ENCODE assay signal across 6 cellular contexts in genomic region chr11:131386408-131386807, GRCh38. TPM values are rescaled to one million over a fixed set of nuclear protein-coding genes. Genes with fewer than 3 reads are reported as not detected.
"Had no signal": no experiment of that assay in that cellular context is flagged by ENCODE, and none has a peak within 500 bp of the region (broad histone marks: within the 10 kb centered on the region; RNA-seq: fewer than 3 reads in every experiment).

No MANE protein-coding gene starts in this region.

- H3K36me3 Mint-ChIP-seq: IgD-negative memory B cell had no signal

- H3K27ac ChIP-seq: HL-60 had no signal

- H3K4me3 Mint-ChIP-seq: IgD-negative memory B cell had no signal

- ATAC-seq: HepG2, K562 had no signal

- H3K4me3 ChIP-seq: K562 had no signal

- H3K27ac Mint-ChIP-seq: IgD-negative memory B cell had no signal

- H3K27me3 Mint-ChIP-seq: IgD-negative memory B cell had no signal

- DNase-seq: IMR-90 had no signal

RNA-seq across cellular contexts. Expression of gene NTM, which starts 16.0 kb away (rescaled TPM):
- total RNA-seq: HepG2, HT-29, K562 had no signal
- polyA plus RNA-seq: HepG2, IgD-negative memory B cell, K562 had no signal
